12 cellular contexts compared by ENCODE assay signal in genomic region chr6:133889557-133890301, GRCh38. TPM values are rescaled to one million over a fixed set of nuclear protein-coding genes. Genes with fewer than 3 reads are reported as not detected.
DNase-seq lines count a peak whose midpoint lies in the region; ATAC-seq and TF ChIP-seq lines count a peak whose summit lies in the region.
"Had no signal": no experiment of that assay in that cellular context is flagged by ENCODE, and none has a peak within 500 bp of the region (broad histone marks: within the 10 kb centered on the region; RNA-seq: fewer than 3 reads in every experiment).

No MANE protein-coding gene starts in this region.

- H2BK12ac ChIP-seq in H9 (ENCODE audit: insufficient read length, low read depth, low read length), result no peak overlapping the region

- H2BK5ac ChIP-seq in H9 (ENCODE audit: insufficient read length, low read length), result no peak overlapping the region

- H2AFZ ChIP-seq in H9 (ENCODE audit: low read length), result no peak overlapping the region

- no peak for TF ChIP-seq EP300 in sigmoid colon (IDR thresholded peaks at IDR 0.05)

- H2AK5ac ChIP-seq in H9 (ENCODE audit: insufficient read length, low read length), result no peak overlapping the region

- no peak overlapping the region for H2BK20ac ChIP-seq in H9 (ENCODE audit: low read depth, low read length, poor library complexity, severe bottlenecking)

- peak overlapping the region; percentile 85 for H3K4me2 ChIP-seq in H9 (ENCODE audit: insufficient read depth, insufficient read length, low read length)

- peak; percentile 29; the same call in 1 of the 3 replicates for TF ChIP-seq CTCF in H9 (conservative IDR thresholded peaks at IDR 0.05)
- TF ChIP-seq CTCF in ascending aorta (IDR thresholded peaks at IDR 0.05), result no peak
- no peak for TF ChIP-seq CTCF in sigmoid colon (IDR thresholded peaks at IDR 0.05)

- H3K27me3 ChIP-seq in H9 (ENCODE audit: insufficient read depth, low read length) (peaks cover 55% of the 10 kb centered on the region), ascending aorta (peaks cover 47% of the 10 kb centered on the region), iPS DF 6.9 (ENCODE audit: control insufficient read depth, insufficient read depth, low read length) (peaks cover 39% of the 10 kb centered on the region), sigmoid colon (peaks cover 38 to 72% (median 62%) of the 10 kb centered on the region in 3 donors)

- WGBS in H9 (ENCODE audit: extremely low coverage, insufficient read length, low lambda C conversion rate), result no CpG with 5 or more reads among the region's 53 CpGs
- no CpG with 5 or more reads among the region's 53 CpGs for WGBS in iPS DF 6.9 (ENCODE audit: insufficient coverage, insufficient read length)
- 6 to 18% methylated on average over 53 of the region's 53 CpGs for WGBS in sigmoid colon, 2 donors

- H3K4ac ChIP-seq in H9 (ENCODE audit: low read depth, low read length), result no peak overlapping the region

- H3K4me3 Mint-ChIP-seq in H9, result peak overlapping the region; percentile 66 to 89
- H3K4me3 Mint-ChIP-seq in activated T-helper 2 cell treated with anti-CD3 and anti-CD28 coated beads, Interferon-gamma antibody, Interleukin-2, Interleukin-4, amounts not matched to agents 10 μg/mL and 5 μg/mL and 100 μg/mL, durations not matched to agents 14 hours and 24 hours and 36 hours (ENCODE audit: low read depth), result no peak overlapping the region

- peaks cover 100% of the 10 kb centered on the region for H3K27me3 Mint-ChIP-seq in H9 (ENCODE audit: low read depth)
- H3K27me3 Mint-ChIP-seq in activated T-helper 2 cell treated with anti-CD3 and anti-CD28 coated beads, Interferon-gamma antibody, Interleukin-2, Interleukin-4, amounts not matched to agents 10 μg/mL and 5 μg/mL and 100 μg/mL, durations not matched to agents 14 hours and 24 hours and 36 hours (ENCODE audit: low read depth), result peaks cover 86% of the 10 kb centered on the region

- H3K79me1 ChIP-seq in H9 (ENCODE audit: insufficient read depth, low read depth, low read length, poor library complexity, severe bottlenecking), result no peaks in the 10 kb centered on the region

- H3K56ac ChIP-seq in H9 (ENCODE audit: insufficient read length, low read depth, low read length), result no peak overlapping the region

- peaks cover 36 to 46% of the 10 kb centered on the region in 2 experiments for H3K4me1 Mint-ChIP-seq in H9
- peaks cover 19% of the 10 kb centered on the region for H3K4me1 Mint-ChIP-seq in activated T-helper 2 cell treated with anti-CD3 and anti-CD28 coated beads, Interferon-gamma antibody, Interleukin-2, Interleukin-4, amounts not matched to agents 10 μg/mL and 5 μg/mL and 100 μg/mL, durations not matched to agents 14 hours and 24 hours and 36 hours (ENCODE audit: low read depth)

- DNase-seq in H9 (peak; percentile 65), ascending aorta (ENCODE audit: low spot score in 2 of 2) (no peak), iPS DF 6.9 (ENCODE audit: low read depth, low spot score) (no peak), sigmoid colon (no peak)
- DNase-seq in activated T-helper 2 cell treated with anti-CD3 and anti-CD28 coated beads, Interferon-gamma antibody, Interleukin-2, Interleukin-4, amounts not matched to agents 10 μg/mL and 5 μg/mL and 100 μg/mL, durations not matched to agents 14 hours and 24 hours and 36 hours (ENCODE audit: low spot score), result no peak
- DNase-seq: amygdala had no signal

- intact Hi-C loops in ascending aorta (cut with DNase I) (loop anchor here (5.0 kb wide), 1 partner anchor 32 kb away; no protein-coding TSS in a partner anchor), sigmoid colon (cut with DNase I) (loop anchor here (10.0 kb wide), 1 partner anchor 125 kb away; no protein-coding TSS in a partner anchor)
- intact Hi-C loops in activated T-helper 2 cell treated with anti-CD3 and anti-CD28 coated beads, Interferon-gamma antibody, Interleukin-2, Interleukin-4, amounts not matched to agents 10 μg/mL and 5 μg/mL and 100 μg/mL, durations not matched to agents 14 hours and 24 hours and 36 hours (cut with micrococcal nuclease), result no loop called here

- no peak overlapping the region for H4K8ac ChIP-seq in H9 (replicated peaks; ENCODE audit: insufficient read length, low read depth, low read length)

- no peaks in the 10 kb centered on the region for H3K9me3 ChIP-seq in H9 (ENCODE audit: control insufficient read depth, low read depth, low read length)
- H3K9me3 ChIP-seq in ascending aorta, result no peaks in the 10 kb centered on the region
- no peaks in the 10 kb centered on the region for H3K9me3 ChIP-seq in iPS DF 6.9 (ENCODE audit: control insufficient read depth, insufficient read depth, low read length)
- no peaks in the 10 kb centered on the region for H3K9me3 ChIP-seq in sigmoid colon

- no peak overlapping the region for H3K23ac ChIP-seq in H9 (ENCODE audit: insufficient read length, low read depth, low read length)

- TF ChIP-seq POLR2A in sigmoid colon (IDR thresholded peaks at IDR 0.05), result no peak

- H3K23me2 ChIP-seq in H9 (ENCODE audit: insufficient read length, low read depth, low read length, poor library complexity, severe bottlenecking), result peaks cover 20% of the 10 kb centered on the region

- H3K79me2 ChIP-seq in H9 (ENCODE audit: insufficient read depth, low read length), result no peaks in the 10 kb centered on the region

- no peak overlapping the region for H4K91ac ChIP-seq in H9 (ENCODE audit: insufficient read length, low read depth, low read length)

- H3K9ac ChIP-seq in H9 (ENCODE audit: extremely low read depth, insufficient read length, low read length), result no peak overlapping the region

- H3K27ac ChIP-seq in H9 (ENCODE audit: insufficient read length, low read depth, low read length) (no peak overlapping the region), ascending aorta (no peak overlapping the region), iPS DF 6.9 (ENCODE audit: low read length) (no peak overlapping the region), sigmoid colon (peak overlapping the region; percentile 75 to 93 (median 82))
- H3K27ac ChIP-seq: HL-60 had no signal

- H4K20me1 ChIP-seq in H9 (ENCODE audit: control insufficient read depth, insufficient read depth, insufficient read length), result no peaks in the 10 kb centered on the region

- H3K4me1 ChIP-seq in H9 (ENCODE audit: insufficient read depth, low read length), result 0 out of 2 replicates have a peak, but pooled peaks cover 2% of the 10 kb centered on the region
- peaks cover 7 to 9% of the 10 kb centered on the region in 2 donors for H3K4me1 ChIP-seq in ascending aorta
- H3K4me1 ChIP-seq in iPS DF 6.9 (ENCODE audit: control insufficient read depth, insufficient read depth, low read length), result peaks cover 3% of the 10 kb centered on the region; the same call in 1 of the 2 replicates
- H3K4me1 ChIP-seq in sigmoid colon, result peaks cover 0 to 38% (median 22%) of the 10 kb centered on the region in 4 donors

- no peaks in the 10 kb centered on the region for H3K36me3 ChIP-seq in ascending aorta
- H3K36me3 ChIP-seq in iPS DF 6.9 (ENCODE audit: control insufficient read depth, insufficient read depth, low read length), result no peaks in the 10 kb centered on the region
- H3K36me3 ChIP-seq in sigmoid colon, result no peaks in the 10 kb centered on the region

- no peak overlapping the region for H4K5ac ChIP-seq in H9 (ENCODE audit: insufficient read length, low read depth, low read length)

- no peaks in the 10 kb centered on the region; a peak in 1 of 5 replicates for H3K9me3 Mint-ChIP-seq in H9
- no peaks in the 10 kb centered on the region for H3K9me3 Mint-ChIP-seq in activated T-helper 2 cell treated with anti-CD3 and anti-CD28 coated beads, Interferon-gamma antibody, Interleukin-2, Interleukin-4, amounts not matched to agents 10 μg/mL and 5 μg/mL and 100 μg/mL, durations not matched to agents 14 hours and 24 hours and 36 hours

- H3K36me3 Mint-ChIP-seq in H9 (ENCODE audit: insufficient read depth in 1 of 3, low read depth in 3 of 3), result no peaks in the 10 kb centered on the region; a peak in 1 of 7 replicates
- no peaks in the 10 kb centered on the region for H3K36me3 Mint-ChIP-seq in activated T-helper 2 cell treated with anti-CD3 and anti-CD28 coated beads, Interferon-gamma antibody, Interleukin-2, Interleukin-4, amounts not matched to agents 10 μg/mL and 5 μg/mL and 100 μg/mL, durations not matched to agents 14 hours and 24 hours and 36 hours (ENCODE audit: low read depth)

- H2BK120ac ChIP-seq in H9 (ENCODE audit: low read depth, low read length, poor library complexity, severe bottlenecking), result no peak overlapping the region

- H3K27ac Mint-ChIP-seq in H9, result peak overlapping the region in 1 of 3 experiments; percentile 75; a peak in 2 of 7 replicates
- no peak overlapping the region for H3K27ac Mint-ChIP-seq in activated T-helper 2 cell treated with anti-CD3 and anti-CD28 coated beads, Interferon-gamma antibody, Interleukin-2, Interleukin-4, amounts not matched to agents 10 μg/mL and 5 μg/mL and 100 μg/mL, durations not matched to agents 14 hours and 24 hours and 36 hours

- no peak overlapping the region for H3K18ac ChIP-seq in H9 (ENCODE audit: insufficient read length, low read depth, low read length)

- H3T11ph ChIP-seq in H9 (ENCODE audit: low read length), result no peak overlapping the region

- H2BK15ac ChIP-seq in H9 (ENCODE audit: low read depth, low read length), result no peak overlapping the region

- H3K4me3 ChIP-seq in ascending aorta (peak overlapping the region; percentile 23 to 29), iPS DF 6.9 (ENCODE audit: low read length) (peak overlapping the region; percentile 49; the same call in 1 of the 2 replicates), sigmoid colon (peak overlapping the region; percentile 38 to 52 (median 44))

- H3K14ac ChIP-seq in H9 (ENCODE audit: insufficient read depth, low read length), result no peak overlapping the region; the same call in 1 of the 2 replicates

- ATAC-seq in HG03460 (IDR thresholded peaks at IDR 0.05; ENCODE audit: unreplicated experiment) (no peak), HG03521 (IDR thresholded peaks at IDR 0.05; ENCODE audit: unreplicated experiment) (no peak), HG03457 (IDR thresholded peaks at IDR 0.05; ENCODE audit: unreplicated experiment) (no peak)

RNA-seq across cellular contexts. Expression of gene TCF21, which starts 0.8 kb away (rescaled TPM):
- total RNA-seq in H9 (2021), result not detected in 2 replicates
- total RNA-seq in ascending aorta, result 0.32 TPM
- total RNA-seq in sigmoid colon, result 10 to 100 TPM; 16.3 to 24.5 (median 21.3) TPM
- polyA plus RNA-seq in sigmoid colon, result 10 to 100 TPM in 1 of 3 donors, 1 to 10 TPM in 2; 3.1 to 10.8 (median 6.0) TPM
- not detected in 2 replicates for total RNA-seq in activated T-helper 2 cell treated with anti-CD3 and anti-CD28 coated beads, Interferon-gamma antibody, Interleukin-2, Interleukin-4, amounts not matched to agents 10 μg/mL and 5 μg/mL and 100 μg/mL, durations not matched to agents 14 hours and 24 hours and 36 hours
- total RNA-seq: pulmonary artery endothelial cell, RPMI7951 had no signal

Comparison
In these comparisons a context has a peak if more than half of its experiments do, and no peak if none do; other contexts are left out.
1. H3K27ac ChIP-seq: peak in sigmoid colon (4 of 4); none in H9 (single experiment), ascending aorta (0 of 2) and iPS DF 6.9 (single experiment).
2. RNA of gene TCF21, which starts 0.8 kb away (total RNA-seq): 16.3 to 24.5 TPM in sigmoid colon; 0.32 TPM in ascending aorta (single experiment), not detected in H9 and not detected in activated T-helper 2 cell treated with anti-CD3 and anti-CD28 coated beads, Interferon-gamma antibody, Interleukin-2, Interleukin-4, amounts not matched to agents 10 μg/mL and 5 μg/mL and 100 μg/mL, durations not matched to agents 14 hours and 24 hours and 36 hours; every median in the first group is over 10 times any median in the second.
3. Peak in every context shown above with its lines, with median percentiles within 50 percentile points of each other: H3K4me3 ChIP-seq.